In genomic region chr19:30160996-30161655, GRCh38 we compare ENCODE assay signal across 18 cellular contexts.
DNase-seq lines count a peak whose midpoint lies in the region; ATAC-seq and TF ChIP-seq lines count a peak whose summit lies in the region.
"Had no signal": no experiment of that assay in that cellular context is flagged by ENCODE, and none has a peak within 500 bp of the region (broad histone marks: within the 10 kb centered on the region; RNA-seq: fewer than 3 reads in every experiment).

No MANE protein-coding gene starts in this region.

- H3K27me3 Mint-ChIP-seq in chondrocyte (ENCODE audit: low read depth) = no peaks in the 10 kb centered on the region

- no peaks in the 10 kb centered on the region for H3K9me2 ChIP-seq in SK-N-SH

- no peaks in the 10 kb centered on the region for H4K20me1 ChIP-seq in SK-N-SH (ENCODE audit: insufficient read depth)
- H4K20me1 ChIP-seq: BLaER1 had no signal

- no peak for TF ChIP-seq CTCF in right atrium auricular region (IDR thresholded peaks at IDR 0.05)
- no peak for TF ChIP-seq CTCF in chondrocyte (IDR thresholded peaks at IDR 0.05)
- TF ChIP-seq CTCF in vagina (IDR thresholded peaks at IDR 0.05) = no peak
- TF ChIP-seq CTCF in SK-N-SH (IDR thresholded peaks at IDR 0.05) = no peak

- H3K9me3 ChIP-seq in right atrium auricular region (no peaks in the 10 kb centered on the region), vagina (no peaks in the 10 kb centered on the region), SK-N-SH (no peaks in the 10 kb centered on the region)
- H3K9me3 ChIP-seq: BLaER1, Caco-2, HAP-1 had no signal

- no peaks in the 10 kb centered on the region for H3K36me3 Mint-ChIP-seq in chondrocyte (ENCODE audit: low read depth)
- H3K36me3 Mint-ChIP-seq: CD4-positive, CD25-positive, alpha-beta regulatory T cell; CD8-positive, alpha-beta T cell had no signal

- peak; percentile 32 for DNase-seq in right atrium auricular region (ENCODE audit: low spot score)
- no peak for DNase-seq in Right ventricle myocardium inferior (ENCODE audit: missing footprints)
- DNase-seq in chondrocyte (ENCODE audit: low spot score) = peak; percentile 60
- DNase-seq in islet precursor cell = peak; percentile 43
- DNase-seq in vagina (ENCODE audit: extremely low spot score in 2 of 2) = peak; percentile 60 to 61
- no peak for DNase-seq in cerebellum (ENCODE audit: low spot score)
- DNase-seq in SK-N-SH = no peak
- DNase-seq: Caco-2; CD4-positive, CD25-positive, alpha-beta regulatory T cell; CD8-positive, alpha-beta T cell; DMS153; DND-41; GOT3; HFFc6 had no signal

- no peak for TF ChIP-seq EP300 in SK-N-SH (IDR thresholded peaks at IDR 0.05; ENCODE audit: borderline replicate concordance in 1 of 2, low read depth in 1 of 2, low read length in 1 of 2)

- ATAC-seq in Right ventricle myocardium inferior (no peak), HG03432 (IDR thresholded peaks at IDR 0.05; ENCODE audit: unreplicated experiment) (no peak)
- ATAC-seq: CD8-positive, alpha-beta T cell had no signal

- intact Hi-C loops in Right ventricle myocardium inferior (cut with DNase I) = no loop called here
- intact Hi-C loops in vagina (cut with DNase I) = no loop called here

- no peak overlapping the region for H3K9ac ChIP-seq in SK-N-SH
- H3K9ac ChIP-seq: BLaER1 had no signal

- no peaks in the 10 kb centered on the region for H3K79me2 ChIP-seq in SK-N-SH (ENCODE audit: insufficient read depth)

- H3K4me3 ChIP-seq in right atrium auricular region (no peak overlapping the region), vagina (no peak overlapping the region), SK-N-SH (ENCODE audit: low read depth in 2 of 2, low read length in 1 of 2) (no peak overlapping the region)
- H3K4me3 ChIP-seq: BLaER1, HAP-1 had no signal

- H2AFZ ChIP-seq in SK-N-SH (ENCODE audit: low read depth) = no peak overlapping the region

- H3K36me3 ChIP-seq in right atrium auricular region = no peaks in the 10 kb centered on the region
- no peaks in the 10 kb centered on the region for H3K36me3 ChIP-seq in vagina
- no peaks in the 10 kb centered on the region for H3K36me3 ChIP-seq in SK-N-SH (replicated peaks in 1 of 2; ENCODE audit: control insufficient read depth in 1 of 2, insufficient read depth in 2 of 2, low read length in 1 of 2)
- H3K36me3 ChIP-seq: BLaER1, HAP-1 had no signal

- H3K27me3 ChIP-seq in right atrium auricular region (no peaks in the 10 kb centered on the region), vagina (no peaks in the 10 kb centered on the region), SK-N-SH (ENCODE audit: insufficient read depth) (no peaks in the 10 kb centered on the region)
- H3K27me3 ChIP-seq: BLaER1 had no signal

- H3K4me1 ChIP-seq in right atrium auricular region = no peaks in the 10 kb centered on the region
- no peaks in the 10 kb centered on the region for H3K4me1 ChIP-seq in vagina
- peaks cover 0 to 25% of the 10 kb centered on the region in 2 experiments; a peak in 1 of 4 replicates for H3K4me1 ChIP-seq in SK-N-SH (ENCODE audit: control insufficient read depth in 1 of 2, insufficient read depth in 2 of 2, low read depth in 1 of 2, low read length in 1 of 2)
- H3K4me1 ChIP-seq: Caco-2, HAP-1 had no signal

- H3F3A ChIP-seq in SK-N-SH (replicated peaks; ENCODE audit: insufficient read depth) = no peaks in the 10 kb centered on the region

- H3K9me3 Mint-ChIP-seq in chondrocyte (ENCODE audit: low read depth) = peaks cover 12% of the 10 kb centered on the region
- H3K9me3 Mint-ChIP-seq: CD8-positive, alpha-beta T cell had no signal

- no peak overlapping the region for H3K4me2 ChIP-seq in SK-N-SH
- H3K4me2 ChIP-seq: BLaER1 had no signal

- 30% methylated on average over 7 of the region's 7 CpGs for WGBS in SK-N-SH (ENCODE audit: low lambda C conversion rate)

- no peaks in the 10 kb centered on the region for H3K4me1 Mint-ChIP-seq in chondrocyte (ENCODE audit: low read depth)
- H3K4me1 Mint-ChIP-seq: CD4-positive, CD25-positive, alpha-beta regulatory T cell had no signal

- no peak overlapping the region for H3K27ac ChIP-seq in right atrium auricular region
- no peak overlapping the region for H3K27ac ChIP-seq in vagina
- no peak overlapping the region for H3K27ac ChIP-seq in SK-N-SH (ENCODE audit: low read depth in 2 of 2, low read length in 1 of 2)
- H3K27ac ChIP-seq: BLaER1, C4-2B had no signal

- TF ChIP-seq RAD21 in SK-N-SH (IDR thresholded peaks at IDR 0.05; ENCODE audit: low read length) = no peak

- H3K4me3 Mint-ChIP-seq in chondrocyte (ENCODE audit: unreplicated experiment) = no peak overlapping the region
- H3K4me3 Mint-ChIP-seq: CD4-positive, CD25-positive, alpha-beta regulatory T cell; CD8-positive, alpha-beta T cell; HFFc6 had no signal

- no peak for TF ChIP-seq POLR2A in vagina (IDR thresholded peaks at IDR 0.05)

- POLR2A ChIA-PET in SK-N-SH (lab: Yijun Ruan, JAX) = no interaction called here

- no peak overlapping the region for H3K27ac Mint-ChIP-seq in chondrocyte (ENCODE audit: unreplicated experiment)
- H3K27ac Mint-ChIP-seq: CD4-positive, CD25-positive, alpha-beta regulatory T cell; CD8-positive, alpha-beta T cell; HFFc6 had no signal

- CTCF ChIA-PET in SK-N-SH (lab: Yijun Ruan, JAX) = no interaction called here

TF ChIP-seq in SK-N-SH, 30 proteins besides CTCF, POLR2A, EP300 and RAD21:
- TF ChIP-seq EZH2phosphoT487 (IDR thresholded peaks at IDR 0.05; ENCODE audit: borderline replicate concordance, low read depth) (no peak), RFX5 (IDR thresholded peaks at IDR 0.05; ENCODE audit: low read length) (no peak), ZBTB33 (IDR thresholded peaks at IDR 0.05; ENCODE audit: borderline replicate concordance, low read depth) (no peak), FOXJ3 (CRISPR knock-in tag; IDR thresholded peaks at IDR 0.05) (no peak), YY1 (IDR thresholded peaks at IDR 0.05; ENCODE audit: low read depth) (no peak), MAX (IDR thresholded peaks at IDR 0.05; ENCODE audit: low read depth) (no peak)
TF ChIP-seq in SK-N-SH: peak in this region for 0.

Comparison
In these comparisons a context has a peak if more than half of its experiments do, and no peak if none do; other contexts are left out.
1. DNase-seq: peak in right atrium auricular region (single experiment), chondrocyte (single experiment), islet precursor cell (single experiment) and vagina (2 of 2); none in Right ventricle myocardium inferior (single experiment), cerebellum (single experiment) and SK-N-SH (single experiment).